Comparison of ENCODE assay signal across 22 cellular contexts in the genomic region with DNA sequence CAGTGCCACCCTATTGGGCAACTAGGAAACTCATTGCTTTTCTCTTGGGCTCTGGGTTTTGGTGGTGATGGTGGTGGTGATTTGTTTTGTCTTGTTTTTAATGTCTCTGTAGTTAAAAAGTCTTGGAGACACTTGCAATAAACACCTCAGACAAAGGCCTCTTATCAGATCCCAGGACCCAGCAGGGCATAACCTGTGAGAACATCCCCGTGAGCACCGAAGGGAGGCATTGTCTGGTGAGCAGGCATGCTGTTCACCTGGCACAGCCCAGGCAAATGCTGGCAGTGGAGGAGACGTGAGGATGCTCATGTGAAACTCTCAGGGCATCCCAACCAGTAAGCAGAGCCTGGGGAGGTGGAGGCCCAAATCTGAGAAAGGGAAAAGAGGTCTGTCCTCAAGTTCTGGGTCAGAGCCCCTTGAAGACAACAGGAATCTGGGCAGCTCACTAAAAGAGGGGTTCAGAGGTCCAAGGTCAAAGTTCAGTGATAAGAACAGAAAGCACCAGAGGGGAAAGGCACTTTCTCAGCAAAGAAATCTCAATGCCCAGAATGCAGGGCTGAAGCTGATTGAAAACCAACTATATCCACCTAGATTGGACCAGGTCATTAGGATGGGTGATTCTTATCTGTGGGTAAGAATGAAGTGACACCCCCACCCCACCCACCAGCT. TPM values are rescaled to one million over a fixed set of nuclear protein-coding genes. Genes with fewer than 3 reads are reported as not detected.
"Had no signal": no experiment of that assay in that cellular context is flagged by ENCODE, and none has a peak within 500 bp of the region (broad histone marks: within the 10 kb centered on the region; RNA-seq: fewer than 3 reads in every experiment).

No MANE protein-coding gene starts in this region.

- H3K9me3 ChIP-seq: adrenal gland, neutrophil, spleen, thoracic aorta, upper lobe of left lung had no signal

- H3K9me3 Mint-ChIP-seq: T-helper 1 cell treated with Interleukin-12 subunit alpha and Interleukin-12 subunit beta and Interleukin-4 antibody, amounts not matched to agents 30 μg/mL and 1 μg/mL, for 36 hours had no signal

- DNase-seq: activated CD4-positive, alpha-beta T cell treated with anti-CD3 and anti-CD28 coated beads, Interleukin-2, amount 50 U/mL, for 4 hours; activated gamma-delta T cell treated with Interleukin-2 at 50 U/mL for 16 hours; effector memory CD4-positive, alpha-beta T cell; foreskin melanocyte; glutamatergic neuron; hypothalamus; islet precursor cell; naive thymus-derived CD8-positive, alpha-beta T cell; spleen; stimulated activated CD4-positive, alpha-beta T cell treated with anti-CD3 and anti-CD28 coated beads, Interleukin-4, amount 100 ng/mL, for 4 hours; stimulated activated naive B cell treated with anti-CD40 and anti-IgM and Interleukin-4, amounts not matched to agents 10 μg/mL and 1 μg/mL and 100 μg/mL, for 72 hours; upper lobe of left lung; WERI-Rb-1 had no signal

- H3K4me1 Mint-ChIP-seq: stimulated activated naive B cell treated with anti-CD40 and anti-IgM and Interleukin-4, amounts not matched to agents 10 μg/mL and 1 μg/mL and 100 μg/mL, for 72 hours had no signal

- H3K27ac Mint-ChIP-seq: naive thymus-derived CD8-positive, alpha-beta T cell; stimulated activated naive B cell treated with anti-CD40 and anti-IgM and Interleukin-4, amounts not matched to agents 10 μg/mL and 1 μg/mL and 100 μg/mL, for 72 hours; T-helper 1 cell treated with Interleukin-12 subunit alpha and Interleukin-12 subunit beta and Interleukin-4 antibody, amounts not matched to agents 30 μg/mL and 1 μg/mL, for 36 hours had no signal

- ATAC-seq: activated naive CD4-positive, alpha-beta T cell treated with anti-CD3 and anti-CD28 coated beads, Interleukin-2, amount 50 U/mL, for 72 hours; left lobe of liver; naive thymus-derived CD8-positive, alpha-beta T cell; sciatic nerve; stimulated activated naive B cell treated with anti-CD40 and anti-IgM and Interleukin-4, amounts not matched to agents 10 μg/mL and 1 μg/mL and 100 μg/mL, for 72 hours had no signal

- H3K4me3 Mint-ChIP-seq: naive thymus-derived CD8-positive, alpha-beta T cell; stimulated activated naive B cell treated with anti-CD40 and anti-IgM and Interleukin-4, amounts not matched to agents 10 μg/mL and 1 μg/mL and 100 μg/mL, for 72 hours; T-helper 1 cell treated with Interleukin-12 subunit alpha and Interleukin-12 subunit beta and Interleukin-4 antibody, amounts not matched to agents 30 μg/mL and 1 μg/mL, for 36 hours had no signal

- H3K27me3 ChIP-seq: adrenal gland, cardiac muscle cell, spleen, upper lobe of left lung had no signal

- H3K36me3 ChIP-seq: adrenal gland, cardiac muscle cell, neutrophil, spleen, thoracic aorta, upper lobe of left lung, WERI-Rb-1 had no signal

- H3K4me3 ChIP-seq: adrenal gland, cardiac muscle cell, spleen, thoracic aorta, upper lobe of left lung had no signal

- H3K36me3 Mint-ChIP-seq: activated naive CD4-positive, alpha-beta T cell treated with anti-CD3 and anti-CD28 coated beads, Interleukin-2, amount 50 U/mL, for 72 hours; stimulated activated naive B cell treated with anti-CD40 and anti-IgM and Interleukin-4, amounts not matched to agents 10 μg/mL and 1 μg/mL and 100 μg/mL, for 72 hours had no signal

- H3K27ac ChIP-seq: adrenal gland, cardiac muscle cell, neutrophil, spleen, thoracic aorta, upper lobe of left lung, WERI-Rb-1 had no signal

RNA-seq across cellular contexts. Expression of a gene that starts 27.7 kb away (rescaled TPM):
- total RNA-seq: fibroblast of lung; naive thymus-derived CD8-positive, alpha-beta T cell had no signal
- polyA plus RNA-seq: cardiac muscle cell; fibroblast of lung; naive thymus-derived CD8-positive, alpha-beta T cell had no signal
